ENCODE assay signal across 1 cellular context in the genomic region with DNA sequence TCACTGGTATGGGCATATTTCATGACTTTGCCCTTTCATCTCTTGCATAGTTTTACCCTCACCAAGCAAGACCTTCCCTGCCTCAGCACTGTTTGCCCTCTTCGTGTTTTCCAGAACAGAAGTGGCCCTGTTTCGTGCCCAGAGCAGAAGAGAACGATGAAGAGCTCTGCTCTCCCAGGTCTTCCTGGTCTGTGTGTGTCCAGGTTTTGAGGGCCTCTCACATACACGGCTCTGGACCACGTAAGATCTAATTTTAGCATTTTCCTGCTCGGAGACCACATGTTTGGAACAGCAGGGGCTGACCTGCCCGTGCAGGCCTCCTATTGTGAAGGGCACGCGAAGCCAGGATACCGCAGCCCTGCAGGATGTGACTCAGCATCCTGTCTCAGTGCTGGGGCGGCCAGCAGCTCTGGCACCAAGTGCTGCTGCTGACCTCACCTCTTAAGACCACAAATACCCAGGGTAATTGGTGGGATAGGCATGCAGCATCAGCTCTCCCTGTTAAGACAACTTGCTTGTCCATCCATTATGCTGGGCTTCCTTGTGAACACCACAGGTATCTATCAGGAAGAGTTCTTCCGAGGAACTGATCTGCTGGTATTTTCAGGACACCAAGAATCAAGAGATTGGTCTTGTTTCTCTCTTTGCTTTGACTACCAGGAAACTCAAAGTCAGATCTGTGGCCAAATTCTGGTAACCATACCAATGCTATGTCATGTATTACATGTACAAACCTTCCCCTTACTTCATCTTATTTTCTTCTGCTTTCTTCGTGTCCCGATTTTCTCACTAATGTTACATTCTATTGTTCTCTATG.
TF ChIP-seq lines count a peak whose summit lies in the region.

No MANE protein-coding gene starts in this region.

TF ChIP-seq in SK-N-SH, 30 proteins besides CTCF, POLR2A, EP300 and RAD21:
- TF ChIP-seq, protein P1, sequence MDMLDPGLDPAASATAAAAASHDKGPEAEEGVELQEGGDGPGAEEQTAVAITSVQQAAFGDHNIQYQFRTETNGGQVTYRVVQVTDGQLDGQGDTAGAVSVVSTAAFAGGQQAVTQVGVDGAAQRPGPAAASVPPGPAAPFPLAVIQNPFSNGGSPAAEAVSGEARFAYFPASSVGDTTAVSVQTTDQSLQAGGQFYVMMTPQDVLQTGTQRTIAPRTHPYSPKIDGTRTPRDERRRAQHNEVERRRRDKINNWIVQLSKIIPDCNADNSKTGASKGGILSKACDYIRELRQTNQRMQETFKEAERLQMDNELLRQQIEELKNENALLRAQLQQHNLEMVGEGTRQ (IDR thresholded peaks at IDR 0.05; ENCODE audit: borderline replicate concordance, low read depth, low read length): no peak
- TF ChIP-seq FOXM1 (IDR thresholded peaks at IDR 0.05; ENCODE audit: low read depth) (peak; percentile 88), FOSL2 (IDR thresholded peaks at IDR 0.05; ENCODE audit: borderline replicate concordance, low read depth) (peak; percentile 98), TAF1 (IDR thresholded peaks at IDR 0.05; ENCODE audit: borderline replicate concordance, low read depth, low read length) (peak; percentile 31; the same call in 1 of the 2 replicates), JUND (IDR thresholded peaks at IDR 0.05) (peak; percentile 98), MAX (IDR thresholded peaks at IDR 0.05; ENCODE audit: low read depth) (peak; percentile 99), GABPA (IDR thresholded peaks at IDR 0.05; ENCODE audit: low read depth) (peak; percentile 47; the same call in 1 of the 2 replicates), TEAD4 (IDR thresholded peaks at IDR 0.05; ENCODE audit: borderline replicate concordance, insufficient read depth) (peak; percentile 97), YY1 (IDR thresholded peaks at IDR 0.05; ENCODE audit: low read depth) (no peak), SMC3 (IDR thresholded peaks at IDR 0.05; ENCODE audit: low read depth, low read length) (0 out of 2 replicates have a peak, but pooled peaks have one; percentile 14), FOXJ3 (CRISPR knock-in tag; IDR thresholded peaks at IDR 0.05) (no peak), RXRA (IDR thresholded peaks at IDR 0.05; ENCODE audit: borderline replicate concordance, low read depth) (peak; percentile 97), RFX5 (IDR thresholded peaks at IDR 0.05; ENCODE audit: low read length) (no peak), NFIC (IDR thresholded peaks at IDR 0.05; ENCODE audit: borderline replicate concordance) (peak; percentile 100), IRF3 (IDR thresholded peaks at IDR 0.05; ENCODE audit: low read depth, low read length) (no peak), GATA2 (CRISPR knock-in tag; IDR thresholded peaks at IDR 0.05) (no peak), CHD2 (IDR thresholded peaks at IDR 0.05; ENCODE audit: low read length, partially characterized antibody) (peak; percentile 25), POLR2AphosphoS5 (IDR thresholded peaks at IDR 0.05; ENCODE audit: low read depth, low read length) (peak; percentile 46; the same call in 1 of the 2 replicates), MEF2A (IDR thresholded peaks at IDR 0.05; ENCODE audit: borderline replicate concordance, low read depth) (peak; percentile 100), MXI1 (IDR thresholded peaks at IDR 0.05; ENCODE audit: low read depth, low read length) (peak; percentile 43; the same call in 1 of the 2 replicates), ELF1 (IDR thresholded peaks at IDR 0.05) (no peak), TCF12 (IDR thresholded peaks at IDR 0.05) (peak; percentile 98), EZH2phosphoT487 (IDR thresholded peaks at IDR 0.05; ENCODE audit: borderline replicate concordance, low read depth) (no peak), NRF1 (IDR thresholded peaks at IDR 0.05; ENCODE audit: low read depth, low read length) (no peak), SIN3A (IDR thresholded peaks at IDR 0.05; ENCODE audit: borderline replicate concordance, low read depth, low read length) (peak; percentile 84; the same call in 1 of the 2 replicates), RCOR1 (IDR thresholded peaks at IDR 0.05; ENCODE audit: low read length) (no peak)
- TF ChIP-seq, protein P2, sequence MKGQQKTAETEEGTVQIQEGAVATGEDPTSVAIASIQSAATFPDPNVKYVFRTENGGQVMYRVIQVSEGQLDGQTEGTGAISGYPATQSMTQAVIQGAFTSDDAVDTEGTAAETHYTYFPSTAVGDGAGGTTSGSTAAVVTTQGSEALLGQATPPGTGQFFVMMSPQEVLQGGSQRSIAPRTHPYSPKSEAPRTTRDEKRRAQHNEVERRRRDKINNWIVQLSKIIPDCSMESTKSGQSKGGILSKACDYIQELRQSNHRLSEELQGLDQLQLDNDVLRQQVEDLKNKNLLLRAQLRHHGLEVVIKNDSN (IDR thresholded peaks at IDR 0.05; ENCODE audit: borderline replicate concordance, low read depth): peak; percentile 63; the same call in 1 of the 2 replicates
- TF ChIP-seq, protein P3, sequence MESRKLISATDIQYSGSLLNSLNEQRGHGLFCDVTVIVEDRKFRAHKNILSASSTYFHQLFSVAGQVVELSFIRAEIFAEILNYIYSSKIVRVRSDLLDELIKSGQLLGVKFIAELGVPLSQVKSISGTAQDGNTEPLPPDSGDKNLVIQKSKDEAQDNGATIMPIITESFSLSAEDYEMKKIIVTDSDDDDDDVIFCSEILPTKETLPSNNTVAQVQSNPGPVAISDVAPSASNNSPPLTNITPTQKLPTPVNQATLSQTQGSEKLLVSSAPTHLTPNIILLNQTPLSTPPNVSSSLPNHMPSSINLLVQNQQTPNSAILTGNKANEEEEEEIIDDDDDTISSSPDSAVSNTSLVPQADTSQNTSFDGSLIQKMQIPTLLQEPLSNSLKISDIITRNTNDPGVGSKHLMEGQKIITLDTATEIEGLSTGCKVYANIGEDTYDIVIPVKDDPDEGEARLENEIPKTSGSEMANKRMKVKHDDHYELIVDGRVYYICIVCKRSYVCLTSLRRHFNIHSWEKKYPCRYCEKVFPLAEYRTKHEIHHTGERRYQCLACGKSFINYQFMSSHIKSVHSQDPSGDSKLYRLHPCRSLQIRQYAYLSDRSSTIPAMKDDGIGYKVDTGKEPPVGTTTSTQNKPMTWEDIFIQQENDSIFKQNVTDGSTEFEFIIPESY (IDR thresholded peaks at IDR 0.05; ENCODE audit: borderline replicate concordance, low read depth): peak; percentile 88
- TF ChIP-seq, protein P4, sequence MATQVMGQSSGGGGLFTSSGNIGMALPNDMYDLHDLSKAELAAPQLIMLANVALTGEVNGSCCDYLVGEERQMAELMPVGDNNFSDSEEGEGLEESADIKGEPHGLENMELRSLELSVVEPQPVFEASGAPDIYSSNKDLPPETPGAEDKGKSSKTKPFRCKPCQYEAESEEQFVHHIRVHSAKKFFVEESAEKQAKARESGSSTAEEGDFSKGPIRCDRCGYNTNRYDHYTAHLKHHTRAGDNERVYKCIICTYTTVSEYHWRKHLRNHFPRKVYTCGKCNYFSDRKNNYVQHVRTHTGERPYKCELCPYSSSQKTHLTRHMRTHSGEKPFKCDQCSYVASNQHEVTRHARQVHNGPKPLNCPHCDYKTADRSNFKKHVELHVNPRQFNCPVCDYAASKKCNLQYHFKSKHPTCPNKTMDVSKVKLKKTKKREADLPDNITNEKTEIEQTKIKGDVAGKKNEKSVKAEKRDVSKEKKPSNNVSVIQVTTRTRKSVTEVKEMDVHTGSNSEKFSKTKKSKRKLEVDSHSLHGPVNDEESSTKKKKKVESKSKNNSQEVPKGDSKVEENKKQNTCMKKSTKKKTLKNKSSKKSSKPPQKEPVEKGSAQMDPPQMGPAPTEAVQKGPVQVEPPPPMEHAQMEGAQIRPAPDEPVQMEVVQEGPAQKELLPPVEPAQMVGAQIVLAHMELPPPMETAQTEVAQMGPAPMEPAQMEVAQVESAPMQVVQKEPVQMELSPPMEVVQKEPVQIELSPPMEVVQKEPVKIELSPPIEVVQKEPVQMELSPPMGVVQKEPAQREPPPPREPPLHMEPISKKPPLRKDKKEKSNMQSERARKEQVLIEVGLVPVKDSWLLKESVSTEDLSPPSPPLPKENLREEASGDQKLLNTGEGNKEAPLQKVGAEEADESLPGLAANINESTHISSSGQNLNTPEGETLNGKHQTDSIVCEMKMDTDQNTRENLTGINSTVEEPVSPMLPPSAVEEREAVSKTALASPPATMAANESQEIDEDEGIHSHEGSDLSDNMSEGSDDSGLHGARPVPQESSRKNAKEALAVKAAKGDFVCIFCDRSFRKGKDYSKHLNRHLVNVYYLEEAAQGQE (IDR thresholded peaks at IDR 0.05; ENCODE audit: low read depth, low read length): peak; percentile 79
- TF ChIP-seq, protein P5, sequence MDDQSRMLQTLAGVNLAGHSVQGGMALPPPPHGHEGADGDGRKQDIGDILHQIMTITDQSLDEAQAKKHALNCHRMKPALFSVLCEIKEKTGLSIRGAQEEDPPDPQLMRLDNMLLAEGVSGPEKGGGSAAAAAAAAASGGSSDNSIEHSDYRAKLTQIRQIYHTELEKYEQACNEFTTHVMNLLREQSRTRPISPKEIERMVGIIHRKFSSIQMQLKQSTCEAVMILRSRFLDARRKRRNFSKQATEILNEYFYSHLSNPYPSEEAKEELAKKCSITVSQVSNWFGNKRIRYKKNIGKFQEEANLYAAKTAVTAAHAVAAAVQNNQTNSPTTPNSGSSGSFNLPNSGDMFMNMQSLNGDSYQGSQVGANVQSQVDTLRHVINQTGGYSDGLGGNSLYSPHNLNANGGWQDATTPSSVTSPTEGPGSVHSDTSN (IDR thresholded peaks at IDR 0.05): peak; percentile 91
